Comparison of ENCODE assay signal across 20 cellular contexts in genomic region chr12:94686834-94687628, GRCh38. TPM values are rescaled to one million over a fixed set of nuclear protein-coding genes. Genes with fewer than 3 reads are reported as not detected.
A peak's percentile ranks its signal among the peaks of the same experiment; 100 is the strongest.
DNase-seq lines count a peak whose midpoint lies in the region; ATAC-seq, FAIRE-seq and TF ChIP-seq lines count a peak whose summit lies in the region.
"Had no signal": no experiment of that assay in that cellular context is flagged by ENCODE, and none has a peak within 500 bp of the region (broad histone marks: within the 10 kb centered on the region; RNA-seq: fewer than 3 reads in every experiment).

No MANE protein-coding gene starts in this region.

- CTCF ChIA-PET in endothelial cell of umbilical vein (lab: Charles Lee) = no interaction called here
- CTCF ChIA-PET in activated CD8-positive, alpha-beta memory T cell treated with anti-CD3 and anti-CD28 coated beads, Interleukin-2, amount 10 ng/mL, durations not matched to agents 7 days and 5 days (lab: Charles Lee) = interaction anchor here (1.2 kb wide), 1 partner anchor 10 kb away, joined by 3 read pairs; no protein-coding TSS in a partner anchor

- peaks cover 22% of the 10 kb centered on the region for H3F3A ChIP-seq in smooth muscle cell (ENCODE audit: low read depth)

- no peaks in the 10 kb centered on the region for H3K36me3 ChIP-seq in endothelial cell of umbilical vein (ENCODE audit: control insufficient read depth in 2 of 2, extremely low read depth in 1 of 2, insufficient read depth in 2 of 2, low read length in 2 of 2)
- H3K36me3 ChIP-seq in smooth muscle cell (ENCODE audit: low read depth) = no peaks in the 10 kb centered on the region
- no peaks in the 10 kb centered on the region for H3K36me3 ChIP-seq in stomach

- H3K9ac ChIP-seq in endothelial cell of umbilical vein (replicated peaks; ENCODE audit: extremely low read depth, insufficient read depth, low read length) (no peak overlapping the region), smooth muscle cell (ENCODE audit: low read depth) (no peak overlapping the region)
- H3K9ac ChIP-seq: SK-N-SH had no signal

- H3K79me2 ChIP-seq in endothelial cell of umbilical vein (ENCODE audit: control insufficient read depth, insufficient read depth, low read length) = no peaks in the 10 kb centered on the region
- H3K79me2 ChIP-seq in smooth muscle cell (ENCODE audit: low read depth) = peaks cover 8% of the 10 kb centered on the region

- H4K20me1 ChIP-seq in endothelial cell of umbilical vein (replicated peaks; ENCODE audit: control insufficient read depth, extremely low read depth, insufficient read depth, low read length) = no peaks in the 10 kb centered on the region
- H4K20me1 ChIP-seq in smooth muscle cell (ENCODE audit: low read depth) = no peaks in the 10 kb centered on the region

- H3K36me3 Mint-ChIP-seq in activated CD8-positive, alpha-beta memory T cell treated with anti-CD3 and anti-CD28 coated beads, Interleukin-2, amount 10 ng/mL, durations not matched to agents 7 days and 5 days = no peaks in the 10 kb centered on the region
- H3K36me3 Mint-ChIP-seq: CD14-positive monocyte had no signal

- TF ChIP-seq CTCF in endothelial cell of umbilical vein (IDR thresholded peaks at IDR 0.05; ENCODE audit: extremely low read depth in 1 of 2, insufficient read depth in 1 of 2, low read depth in 1 of 2, low read length in 2 of 2) = no peak
- no peak for TF ChIP-seq CTCF in smooth muscle cell (IDR thresholded peaks at IDR 0.05; ENCODE audit: borderline replicate concordance, insufficient read depth, poor library complexity, severe bottlenecking)
- TF ChIP-seq CTCF in stomach (IDR thresholded peaks at IDR 0.05) = no peak

- BruUV-seq in endothelial cell of umbilical vein (replicated peaks; lab: Mats Ljungman, UMichigan) = no TSS peak

- no peak for ATAC-seq in activated CD8-positive, alpha-beta memory T cell treated with anti-CD3 and anti-CD28 coated beads, Interleukin-2, amount 10 ng/mL, durations not matched to agents 7 days and 5 days
- ATAC-seq: GM23338, Panc1 had no signal

- POLR2A ChIA-PET in endothelial cell of umbilical vein (lab: Charles Lee) = no interaction called here

- peak overlapping the region; percentile 40 for H2AFZ ChIP-seq in endothelial cell of umbilical vein (ENCODE audit: low read depth, low read length)
- H2AFZ ChIP-seq in smooth muscle cell (ENCODE audit: low read depth) = no peak overlapping the region
- H2AFZ ChIP-seq: GM23338 had no signal

- no peaks in the 10 kb centered on the region for H3K9me3 ChIP-seq in endothelial cell of umbilical vein (replicated peaks; ENCODE audit: control insufficient read depth, insufficient read depth, low read length)
- H3K9me3 ChIP-seq in smooth muscle cell (replicated peaks; ENCODE audit: low read depth) = no peaks in the 10 kb centered on the region
- H3K9me3 ChIP-seq in stomach = no peaks in the 10 kb centered on the region
- H3K9me3 ChIP-seq: Caco-2, SK-N-SH had no signal

- no peak overlapping the region for H3K27ac Mint-ChIP-seq in activated CD8-positive, alpha-beta memory T cell treated with anti-CD3 and anti-CD28 coated beads, Interleukin-2, amount 10 ng/mL, durations not matched to agents 7 days and 5 days
- H3K27ac Mint-ChIP-seq: GM23338 had no signal

- 57% methylated on average over 6 of the region's 6 CpGs for WGBS in smooth muscle cell (ENCODE audit: low lambda C conversion rate)
- WGBS in stomach, 5 donors = 68 to 74% (median 69%) methylated on average over 6 of the region's 6 CpGs

- H3K27ac ChIP-seq in endothelial cell of umbilical vein (ENCODE audit: insufficient read depth, low read depth, low read length) = no peak overlapping the region
- H3K27ac ChIP-seq in smooth muscle cell (ENCODE audit: low read depth) = peak overlapping the region; percentile 3
- peak overlapping the region in 2 of 5 donors; percentile 1 to 6 for H3K27ac ChIP-seq in stomach

- TF ChIP-seq POLR2A in endothelial cell of umbilical vein (IDR thresholded peaks at IDR 0.05; ENCODE audit: low read depth, low read length) = no peak
- no peak for TF ChIP-seq POLR2A in stomach (IDR thresholded peaks at IDR 0.05)

- peak; percentile 58 for FAIRE-seq in endothelial cell of umbilical vein (lab: Jason Lieb, UNC)
- FAIRE-seq: G401.6 had no signal

- no peak for TF ChIP-seq EP300 in stomach (IDR thresholded peaks at IDR 0.05)

- H3K4me1 Mint-ChIP-seq in activated CD8-positive, alpha-beta memory T cell treated with anti-CD3 and anti-CD28 coated beads, Interleukin-2, amount 10 ng/mL, durations not matched to agents 7 days and 5 days = peaks cover 2% of the 10 kb centered on the region
- H3K4me1 Mint-ChIP-seq: GM23338 had no signal

- DNase-seq in NCI-H2196 (lab: John Stamatoyannopoulos, UW; ENCODE audit: unreplicated experiment) (peak; percentile 13), NCI-H2196 treated with DMSO at 0.1 percent for 48 hours (lab: John Stamatoyannopoulos, UW; ENCODE audit: unreplicated experiment) (no peak), NCI-H69 (lab: John Stamatoyannopoulos, UW) (peak; percentile 6), endothelial cell of umbilical vein (ENCODE audit: low read depth, low spot score) (peak; percentile 85), smooth muscle cell (lab: John Stamatoyannopoulos, UW; ENCODE audit: unreplicated experiment) (no peak), OCI-M1 (lab: John Stamatoyannopoulos, UW) (no peak), stomach (no peak)
- no peak for DNase-seq in activated CD8-positive, alpha-beta memory T cell treated with anti-CD3 and anti-CD28 coated beads, Interleukin-2, amount 10 ng/mL, durations not matched to agents 7 days and 5 days
- DNase-seq: Caco-2, DMS79 treated with DMSO at 0.1 percent for 48 hours, MV-4-11, NCI-H1436 treated with DMSO at 0.1 percent for 48 hours, NCI-H2107, NCI-H510A treated with DMSO at 0.1 percent for 48 hours, Right ventricle myocardium superior, SK-N-SH had no signal

- H3K9me3 Mint-ChIP-seq in activated CD8-positive, alpha-beta memory T cell treated with anti-CD3 and anti-CD28 coated beads, Interleukin-2, amount 10 ng/mL, durations not matched to agents 7 days and 5 days (ENCODE audit: low read depth) = no peaks in the 10 kb centered on the region
- H3K9me3 Mint-ChIP-seq: GM23338 had no signal

- H3K4me2 ChIP-seq in endothelial cell of umbilical vein (ENCODE audit: insufficient read depth, low read length) (no peak overlapping the region), smooth muscle cell (peak overlapping the region; percentile 24)
- H3K4me2 ChIP-seq: GM23338, SK-N-SH had no signal

- H3K27me3 ChIP-seq in endothelial cell of umbilical vein (ENCODE audit: control insufficient read depth in 2 of 2, insufficient read depth in 2 of 2, low read length in 2 of 2) = no peaks in the 10 kb centered on the region
- no peaks in the 10 kb centered on the region for H3K27me3 ChIP-seq in smooth muscle cell (ENCODE audit: low read depth)
- H3K27me3 ChIP-seq in stomach = no peaks in the 10 kb centered on the region

- H3K4me1 ChIP-seq in endothelial cell of umbilical vein (ENCODE audit: control insufficient read depth, extremely low read depth, insufficient read depth, low read length) = peaks cover 20% of the 10 kb centered on the region
- H3K4me1 ChIP-seq in smooth muscle cell (ENCODE audit: low read depth) = peaks cover 18% of the 10 kb centered on the region
- peaks cover 8 to 20% (median 15%) of the 10 kb centered on the region in 4 donors for H3K4me1 ChIP-seq in stomach

- H3K4me3 ChIP-seq in endothelial cell of umbilical vein (replicated peaks in 1 of 3; ENCODE audit: insufficient read depth in 1 of 3, low read depth in 1 of 3, low read length in 3 of 3) = no peak overlapping the region
- H3K4me3 ChIP-seq in smooth muscle cell = no peak overlapping the region
- H3K4me3 ChIP-seq in stomach = no peak overlapping the region
- H3K4me3 ChIP-seq: GM23338 had no signal

- no peak overlapping the region for H3K4me3 Mint-ChIP-seq in activated CD8-positive, alpha-beta memory T cell treated with anti-CD3 and anti-CD28 coated beads, Interleukin-2, amount 10 ng/mL, durations not matched to agents 7 days and 5 days
- H3K4me3 Mint-ChIP-seq: CD14-positive monocyte, GM23338 had no signal

- dilution Hi-C loops in endothelial cell of umbilical vein (cut with MboI; ENCODE audit: extremely low pct_ligation_motif_present, low sequenced_read_pairs) = no loop called here

- intact Hi-C loops in endothelial cell of umbilical vein (cut with micrococcal nuclease) (no loop called here), stomach (cut with DNase I; ENCODE audit: low total_unique reads) (no loop called here)

- peaks cover 13% of the 10 kb centered on the region for H3K27me3 Mint-ChIP-seq in activated CD8-positive, alpha-beta memory T cell treated with anti-CD3 and anti-CD28 coated beads, Interleukin-2, amount 10 ng/mL, durations not matched to agents 7 days and 5 days

- no peaks in the 10 kb centered on the region for H3K9me1 ChIP-seq in endothelial cell of umbilical vein (replicated peaks; ENCODE audit: control insufficient read depth, extremely low read depth, insufficient read depth, low read length)

TF ChIP-seq in endothelial cell of umbilical vein, 7 proteins besides CTCF, POLR2A, EP300 and RAD21 (continues in another document):
- no peak for TF ChIP-seq POLR2AphosphoS5 (IDR thresholded peaks at IDR 0.05; ENCODE audit: insufficient read depth, low read depth, low read length)
- no peak for TF ChIP-seq JUN (IDR thresholded peaks at IDR 0.05; ENCODE audit: borderline replicate concordance, insufficient read depth, insufficient read length, low read depth)
- no peak for TF ChIP-seq EZH2 (IDR thresholded peaks at IDR 0.05; ENCODE audit: borderline replicate concordance, low read depth, low read length, severe bottlenecking)
- no peak for TF ChIP-seq GATA2 (IDR thresholded peaks at IDR 0.05; ENCODE audit: insufficient read depth, insufficient read length, low read depth, low read length)
- TF ChIP-seq FOS (IDR thresholded peaks at IDR 0.05; ENCODE audit: borderline replicate concordance, insufficient read depth, low read length) = no peak
- TF ChIP-seq MYC (IDR thresholded peaks at IDR 0.05; ENCODE audit: low read depth, low read length) = no peak

RNA-seq across cellular contexts. Expression of gene TMCC3, which starts 36.7 kb away (rescaled TPM):
- total RNA-seq in endothelial cell of umbilical vein (30.4 and 45.7 TPM in 2 replicates), smooth muscle cell (10.3 and 11.2 TPM in 2 replicates), stomach (10 to 100 TPM in 2 of 5 donors, 1 to 10 TPM in 2, under 1 TPM in 1; 0.58 to 14.3 (median 9.0) TPM)
- polyA plus RNA-seq in endothelial cell of umbilical vein (9.1 and 13.5 TPM in 2 replicates), smooth muscle cell (4.4 and 7.0 TPM in 2 replicates), stomach (1 to 10 TPM; 2.1 to 4.3 (median 2.1) TPM)
- 13.1 and 13.2 TPM in 2 replicates for polyA plus RNA-seq in endothelial cell of umbilical vein (2011; cell fraction: cytosol; rRNA removed)
- 14.3 and 15.6 TPM in 2 replicates for polyA plus RNA-seq in endothelial cell of umbilical vein (2011; cell fraction: nucleus; rRNA removed)
- 14.4 and 16.0 TPM in 2 replicates for polyA plus RNA-seq in endothelial cell of umbilical vein (2012)
- 24.6 and 29.7 TPM in 2 replicates for polyA minus RNA-seq in endothelial cell of umbilical vein
- not detected for polyA minus RNA-seq in endothelial cell of umbilical vein (2011; cell fraction: cytosol; rRNA and poly(A)+ RNA removed)
- polyA minus RNA-seq in endothelial cell of umbilical vein (2011; cell fraction: nucleus; rRNA and poly(A)+ RNA removed) = 20.1 and 21.7 TPM in 2 replicates
- under 1 TPM; 0.29 to 0.33 TPM for total RNA-seq in activated CD8-positive, alpha-beta memory T cell treated with anti-CD3 and anti-CD28 coated beads, Interleukin-2, amount 10 ng/mL, durations not matched to agents 7 days and 5 days

Comparison
In these comparisons a context has a peak if more than half of its experiments do, and no peak if none do; other contexts are left out.
1. DNase-seq: peak in NCI-H2196 (single experiment), NCI-H69 (single experiment) and endothelial cell of umbilical vein (single experiment); none in NCI-H2196 treated with DMSO at 0.1 percent for 48 hours (single experiment), smooth muscle cell (single experiment), activated CD8-positive, alpha-beta memory T cell treated with anti-CD3 and anti-CD28 coated beads, Interleukin-2, amount 10 ng/mL, durations not matched to agents 7 days and 5 days (single experiment), OCI-M1 (single experiment) and stomach (single experiment).